In the genomic region with DNA sequence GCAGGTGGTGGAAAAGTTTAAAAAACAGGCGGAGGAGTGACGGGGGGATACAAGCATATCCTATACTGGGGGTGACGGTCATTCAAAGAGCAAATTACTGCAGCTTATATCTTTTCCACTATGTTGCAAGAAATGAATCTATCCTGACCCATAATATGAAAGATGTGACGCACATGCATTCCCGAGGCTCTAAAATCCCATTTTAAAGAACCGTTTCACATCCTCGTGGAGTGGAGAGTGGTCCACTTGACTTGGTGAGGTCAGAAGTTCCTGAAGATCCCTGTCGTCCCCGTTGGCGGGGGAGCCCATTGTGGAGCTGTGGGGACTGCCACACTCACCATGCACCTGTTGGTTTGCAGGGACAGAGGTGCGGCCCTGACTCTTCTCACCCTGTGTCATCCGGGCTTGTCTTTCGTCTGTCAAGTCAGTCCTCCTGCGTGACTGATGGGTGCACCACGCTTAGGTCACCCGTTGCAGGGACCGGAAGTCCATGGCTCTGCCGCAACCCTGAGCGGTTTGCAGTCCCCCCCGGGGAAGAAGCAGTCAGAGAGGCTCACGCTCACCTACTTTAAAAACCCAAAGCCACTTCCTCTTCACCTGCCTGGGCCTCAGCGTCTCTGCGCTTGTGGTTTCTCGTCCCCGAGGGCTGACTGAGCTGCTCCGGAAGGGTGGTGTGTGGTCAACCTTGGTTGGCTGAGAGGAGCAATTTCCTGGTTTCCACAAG, we compare ENCODE assay signal across 7 cellular contexts. TPM values are rescaled to one million over a fixed set of nuclear protein-coding genes. Genes with fewer than 3 reads are reported as not detected.
DNase-seq lines count a peak whose midpoint lies in the region; ATAC-seq and TF ChIP-seq lines count a peak whose summit lies in the region.

No MANE protein-coding gene starts in this region.

- ATAC-seq in GM19351 (IDR thresholded peaks at IDR 0.05; ENCODE audit: unreplicated experiment): peak; percentile 52
- peak; percentile 64 for ATAC-seq in HG03354 (IDR thresholded peaks at IDR 0.05; ENCODE audit: poor library complexity, severe bottlenecking, unreplicated experiment)

- no peak for TF ChIP-seq POLR2A in sigmoid colon (IDR thresholded peaks at IDR 0.05)

- peaks cover 4 to 27% (median 20%) of the 10 kb centered on the region in 4 donors for H3K36me3 ChIP-seq in sigmoid colon

- peak overlapping the region; percentile 79 to 88 (median 86) for H3K27ac ChIP-seq in sigmoid colon

- no peak for TF ChIP-seq CTCF in sigmoid colon (IDR thresholded peaks at IDR 0.05)

- WGBS in sigmoid colon, 2 donors: 50 to 82% methylated on average over 26 of the region's 26 CpGs

- no peaks in the 10 kb centered on the region for H3K9me3 ChIP-seq in sigmoid colon

- H3K27me3 ChIP-seq in sigmoid colon: no peaks in the 10 kb centered on the region

- intact Hi-C loops in sigmoid colon (cut with DNase I): loop anchor here (5.0 to 10.0 kb wide), 4 partner anchors 44 to 447 kb away; no protein-coding TSS in a partner anchor

- in situ Hi-C loops in G401 (cut with HindIII; ENCODE audit: low sequenced_read_pairs): no loop called here

- peaks cover 0 to 84% (median 83%) of the 10 kb centered on the region in 4 donors for H3K4me1 ChIP-seq in sigmoid colon

- peak overlapping the region in 1 of 4 donors; percentile 2 for H3K4me3 ChIP-seq in sigmoid colon

- peak; percentile 87 for DNase-seq in UCSD-AML1 (lab: John Stamatoyannopoulos, UW; ENCODE audit: unreplicated experiment)
- DNase-seq in central memory CD4-positive, alpha-beta T cell: peak; percentile 98
- no peak for DNase-seq in sigmoid colon
- no peak for DNase-seq in G401 (ENCODE audit: low spot score)
- no peak for DNase-seq in pons (ENCODE audit: low spot score)

- TF ChIP-seq EP300 in sigmoid colon (IDR thresholded peaks at IDR 0.05): no peak

RNA-seq across cellular contexts. Expression of a gene that starts 53.0 kb away (rescaled TPM):
- total RNA-seq in sigmoid colon: 10 to 100 TPM; 17.5 to 52.1 (median 21.8) TPM
- polyA plus RNA-seq in sigmoid colon: 10 to 100 TPM in 1 of 3 donors, 1 to 10 TPM in 2; 7.9 to 26.7 (median 9.6) TPM
- 27.7 and 34.3 TPM in 2 replicates for total RNA-seq in G401 (2014; rRNA removed; shearing (Covaris generic))

RNA-seq across cellular contexts. Expression of a gene that starts 53.2 kb away (rescaled TPM):
- total RNA-seq in sigmoid colon: 100 to 1,000 TPM in 1 of 4 donors, 10 to 100 TPM in 3; 55.7 to 172 (median 66.0) TPM
- polyA plus RNA-seq in sigmoid colon: 10 to 100 TPM; 63.1 to 84.1 (median 74.9) TPM
- 23.4 and 49.4 TPM in 2 replicates for total RNA-seq in G401 (2014; rRNA removed; shearing (Covaris generic))

Comparison
In these comparisons a context has a peak if more than half of its experiments do, and no peak if none do; other contexts are left out.
1. DNase-seq: peak in UCSD-AML1 (single experiment) and central memory CD4-positive, alpha-beta T cell (single experiment); none in sigmoid colon (single experiment), G401 (single experiment) and pons (single experiment).